Comparison of ENCODE assay signal across 9 cellular contexts in the genomic region with DNA sequence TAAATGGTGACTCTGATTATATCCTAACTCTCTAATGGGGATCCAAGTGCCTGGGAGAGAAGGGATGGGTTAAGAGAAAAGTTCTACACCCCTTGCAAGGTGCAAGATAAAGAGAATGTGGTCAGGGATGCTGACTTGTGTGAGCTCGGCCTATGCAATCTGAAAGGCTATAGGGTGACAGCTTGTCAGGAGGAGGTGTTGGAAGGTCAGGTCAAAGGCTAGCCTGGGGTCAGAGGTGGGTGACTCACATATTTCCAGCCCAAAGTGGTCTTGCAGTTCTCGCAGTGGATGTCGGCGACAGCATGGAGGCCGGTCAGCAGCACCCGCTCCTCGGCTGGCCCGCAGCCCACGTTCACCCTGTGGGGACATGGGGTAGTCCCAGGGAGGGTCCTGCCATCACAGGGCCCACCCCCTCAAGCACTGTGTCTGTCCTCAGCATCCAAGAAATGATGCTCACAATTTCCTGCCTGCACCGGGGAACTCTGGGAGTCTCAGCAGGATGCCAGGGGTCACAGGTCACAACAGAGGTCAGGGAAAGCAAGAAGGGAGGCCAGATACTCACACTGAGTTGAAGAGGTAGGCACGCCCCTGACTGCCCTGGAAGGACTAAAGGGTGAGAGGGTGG. TPM values are rescaled to one million over a fixed set of nuclear protein-coding genes. Genes with fewer than 3 reads are reported as not detected.
A peak's percentile ranks its signal among the peaks of the same experiment; 100 is the strongest.
DNase-seq lines count a peak whose midpoint lies in the region; ATAC-seq, FAIRE-seq and TF ChIP-seq lines count a peak whose summit lies in the region.
"Had no signal": no experiment of that assay in that cellular context is flagged by ENCODE, and none has a peak within 500 bp of the region (broad histone marks: within the 10 kb centered on the region; RNA-seq: fewer than 3 reads in every experiment).

No MANE protein-coding gene starts in this region.

- intact Hi-C loops in Caco-2 (cut with micrococcal nuclease; ENCODE audit: unreplicated experiment), result no loop called here
- intact Hi-C loops in activated CD8-positive, alpha-beta T cell treated with anti-CD3 and anti-CD28 coated beads for 36 hours (cut with micrococcal nuclease), result loop anchor here (10.0 kb wide), 2 partner anchors 280 to 460 kb away; partner anchors contain the start of genes MYL11, TBC1D10B and ZNF764

- H3K36me3 Mint-ChIP-seq in Caco-2 (ENCODE audit: insufficient read depth, unreplicated experiment), result peaks cover 25% of the 10 kb centered on the region
- peaks cover 39% of the 10 kb centered on the region for H3K36me3 Mint-ChIP-seq in activated CD8-positive, alpha-beta T cell treated with anti-CD3 and anti-CD28 coated beads for 36 hours (ENCODE audit: low read depth)

- BruUV-seq in Caco-2 (replicated peaks; lab: Mats Ljungman, UMichigan), result no TSS peak

- no peak for FAIRE-seq in HTR-8/SVneo (lab: Jason Lieb, UNC)

- no peaks in the 10 kb centered on the region for H3K27me3 Mint-ChIP-seq in Caco-2 (ENCODE audit: insufficient read depth, unreplicated experiment)
- H3K27me3 Mint-ChIP-seq in activated CD8-positive, alpha-beta T cell treated with anti-CD3 and anti-CD28 coated beads for 36 hours, result no peaks in the 10 kb centered on the region

- peaks cover 11% of the 10 kb centered on the region for H3K9me3 Mint-ChIP-seq in Caco-2 (ENCODE audit: unreplicated experiment)
- peaks cover 21% of the 10 kb centered on the region for H3K9me3 Mint-ChIP-seq in activated CD8-positive, alpha-beta T cell treated with anti-CD3 and anti-CD28 coated beads for 36 hours

- DNase-seq in Caco-2 (no peak), fibroblast of villous mesenchyme (ENCODE audit: low read depth) (no peak), HTR-8/SVneo (ENCODE audit: insufficient read length, low spot score) (no peak)
- DNase-seq in activated CD8-positive, alpha-beta T cell treated with anti-CD3 and anti-CD28 coated beads for 36 hours, result no peak
- no peak for DNase-seq in stimulated activated CD4-positive, alpha-beta T cell treated with anti-CD3 and anti-CD28 coated beads, Interleukin-4, amount 100 ng/mL, for 24 hours
- DNase-seq: NCI-H2081 had no signal

- peak overlapping the region; percentile 92 for H3K27ac ChIP-seq in rectal smooth muscle tissue (ENCODE audit: low read depth, low read length)

- H3K4me1 ChIP-seq in Caco-2 (peaks cover 27% of the 10 kb centered on the region), rectal smooth muscle tissue (ENCODE audit: control insufficient read depth, insufficient read depth, low read length) (peaks cover 19% of the 10 kb centered on the region)

- POLR2A ChIA-PET in Caco-2 (lab: Charles Lee), result no interaction called here
- POLR2A ChIA-PET in activated CD8-positive, alpha-beta T cell treated with anti-CD3 and anti-CD28 coated beads for 36 hours (lab: Charles Lee), result interaction anchor here (0.8 to 7.5 kb wide), 4 partner anchors 9 to 92 kb away, joined by 3 to 70 read pairs (median 26); partner anchors contain the start of gene PPP4C

- H3K4me3 ChIP-seq in Caco-2 (ENCODE audit: low read depth, low read length) (0 out of 2 replicates have a peak overlapping the region, but pooled peaks have one; percentile 45), fibroblast of villous mesenchyme (ENCODE audit: low read depth, low read length) (peak overlapping the region; percentile 70), rectal smooth muscle tissue (ENCODE audit: low read length) (peak overlapping the region; percentile 94)

- peaks cover 18% of the 10 kb centered on the region for H3K4me1 Mint-ChIP-seq in Caco-2 (ENCODE audit: low read depth, unreplicated experiment)
- peaks cover 41% of the 10 kb centered on the region for H3K4me1 Mint-ChIP-seq in activated CD8-positive, alpha-beta T cell treated with anti-CD3 and anti-CD28 coated beads for 36 hours (ENCODE audit: low read depth)

- no peaks in the 10 kb centered on the region for H3K27me3 ChIP-seq in Caco-2 (replicated peaks; ENCODE audit: control insufficient read depth, insufficient read depth, low read length)
- no peaks in the 10 kb centered on the region for H3K27me3 ChIP-seq in rectal smooth muscle tissue (ENCODE audit: control insufficient read depth, insufficient read depth, low read length)

- TF ChIP-seq CTCF in Caco-2 (IDR thresholded peaks at IDR 0.05; ENCODE audit: insufficient read depth in 1 of 2, low read depth in 1 of 2, low read length in 1 of 2, severe bottlenecking in 1 of 2, unreplicated experiment in 1 of 2), result no peak
- no peak for TF ChIP-seq CTCF in activated CD8-positive, alpha-beta T cell treated with anti-CD3 and anti-CD28 coated beads for 36 hours (IDR thresholded peaks at IDR 0.05)
- TF ChIP-seq CTCF in fibroblast of villous mesenchyme (IDR thresholded peaks at IDR 0.05; ENCODE audit: insufficient read depth, low read depth, low read length), result no peak

- peak overlapping the region; percentile 10 for H3K27ac Mint-ChIP-seq in Caco-2 (ENCODE audit: unreplicated experiment)
- peak overlapping the region; percentile 87 for H3K27ac Mint-ChIP-seq in activated CD8-positive, alpha-beta T cell treated with anti-CD3 and anti-CD28 coated beads for 36 hours

- peak overlapping the region; percentile 75 for H3K9ac ChIP-seq in rectal smooth muscle tissue (ENCODE audit: low read length)

- H3K9me3 ChIP-seq in Caco-2, result peaks cover 19% of the 10 kb centered on the region

- no peak for ATAC-seq in activated CD8-positive, alpha-beta T cell treated with anti-CD3 and anti-CD28 coated beads for 36 hours
- no peak for ATAC-seq in HG03565 (IDR thresholded peaks at IDR 0.05; ENCODE audit: unreplicated experiment)
- no peak for ATAC-seq in GM18870 (IDR thresholded peaks at IDR 0.05; ENCODE audit: unreplicated experiment)

- H3K36me3 ChIP-seq in Caco-2 (ENCODE audit: control insufficient read depth, insufficient read depth, low read length) (no peaks in the 10 kb centered on the region), rectal smooth muscle tissue (ENCODE audit: control insufficient read depth, insufficient read depth, low read length) (peaks cover 4% of the 10 kb centered on the region)

- CTCF ChIA-PET in Caco-2 (lab: Charles Lee), result interaction anchor here (2.3 kb wide), 1 partner anchor 17 kb away, joined by 13 read pairs; no protein-coding TSS in a partner anchor
- CTCF ChIA-PET in activated CD8-positive, alpha-beta T cell treated with anti-CD3 and anti-CD28 coated beads for 36 hours (lab: Charles Lee), result interaction anchor here (1.0 to 5.3 kb wide), 4 partner anchors 8 to 91 kb away, joined by 3 to 36 read pairs (median 10); partner anchors contain the start of gene GDPD3

- peak overlapping the region; percentile 72 for H3K4me3 Mint-ChIP-seq in Caco-2 (ENCODE audit: unreplicated experiment)
- peak overlapping the region; percentile 83 for H3K4me3 Mint-ChIP-seq in activated CD8-positive, alpha-beta T cell treated with anti-CD3 and anti-CD28 coated beads for 36 hours

RNA-seq across cellular contexts. Expression of gene YPEL3, which starts 1.4 kb away (rescaled TPM):
- total RNA-seq in Caco-2 (2022) (24.4 and 26.3 TPM in 2 replicates), fibroblast of villous mesenchyme (8.6 and 14.5 TPM in 2 replicates)
- 10 to 100 TPM; 17.7 to 19.5 TPM for total RNA-seq in activated CD8-positive, alpha-beta T cell treated with anti-CD3 and anti-CD28 coated beads for 36 hours

RNA-seq across cellular contexts. Expression of gene TBX6, which starts 2.9 kb away (rescaled TPM):
- 1.1 and 1.6 TPM in 2 replicates for total RNA-seq in Caco-2 (2022)
- 1 to 10 TPM; 2.5 TPM for total RNA-seq in activated CD8-positive, alpha-beta T cell treated with anti-CD3 and anti-CD28 coated beads for 36 hours
- 0.32 and 0.43 TPM in 2 replicates for total RNA-seq in fibroblast of villous mesenchyme

RNA-seq across cellular contexts. Expression of gene GDPD3, which starts 18.7 kb away (rescaled TPM):
- total RNA-seq in Caco-2 (2022), result 5.8 and 8.4 TPM in 2 replicates
- total RNA-seq in activated CD8-positive, alpha-beta T cell treated with anti-CD3 and anti-CD28 coated beads for 36 hours, result 1 to 10 TPM; 4.5 to 5.7 TPM
- total RNA-seq in fibroblast of villous mesenchyme, result 0.32 and 0.43 TPM in 2 replicates

RNA-seq across cellular contexts. Expression of gene PPP4C, which starts 18.9 kb away (rescaled TPM):
- total RNA-seq in Caco-2 (2022) (130 and 134 TPM in 2 replicates), fibroblast of villous mesenchyme (196 and 209 TPM in 2 replicates)
- total RNA-seq in activated CD8-positive, alpha-beta T cell treated with anti-CD3 and anti-CD28 coated beads for 36 hours, result 100 to 1,000 TPM; 116 to 121 TPM

RNA-seq across cellular contexts. Expression of gene MAPK3, which starts 28.4 kb away (rescaled TPM):
- total RNA-seq in Caco-2 (2022), result 64.0 and 71.9 TPM in 2 replicates
- 10 to 100 TPM; 57.6 to 60.1 TPM for total RNA-seq in activated CD8-positive, alpha-beta T cell treated with anti-CD3 and anti-CD28 coated beads for 36 hours
- 27.7 and 36.3 TPM in 2 replicates for total RNA-seq in fibroblast of villous mesenchyme
